In the genomic region with DNA sequence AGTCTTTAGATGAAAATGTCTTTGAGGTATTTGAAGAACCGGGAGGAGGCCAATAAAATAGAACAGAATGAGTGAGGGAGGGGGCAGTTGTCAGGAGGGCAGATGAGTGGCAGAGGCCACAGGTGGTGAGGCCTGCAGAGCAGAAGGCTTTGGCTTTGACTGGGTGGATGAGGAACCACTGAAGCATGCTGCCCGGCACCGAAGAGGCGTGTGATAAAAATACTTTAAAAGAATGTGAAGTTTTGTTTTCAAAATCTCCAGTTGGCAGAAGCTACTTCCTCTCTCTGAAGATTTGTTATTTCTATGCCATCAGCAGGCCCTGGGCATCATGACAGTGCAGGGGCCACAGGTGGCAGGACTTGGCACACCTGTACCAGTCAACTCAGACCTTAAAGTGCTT, we compare ENCODE assay signal across 13 cellular contexts. TPM values are rescaled to one million over a fixed set of nuclear protein-coding genes. Genes with fewer than 3 reads are reported as not detected.
DNase-seq lines count a peak whose midpoint lies in the region; ATAC-seq and TF ChIP-seq lines count a peak whose summit lies in the region.
"Had no signal": no experiment of that assay in that cellular context is flagged by ENCODE, and none has a peak within 500 bp of the region (broad histone marks: within the 10 kb centered on the region; RNA-seq: fewer than 3 reads in every experiment).

No MANE protein-coding gene starts in this region.

- H3K9me3 Mint-ChIP-seq in dendritic cell treated with granulocyte-macrophage colony-stimulating factor and Interleukin-4, amounts not matched to agents 40 ng/mL and 50 ng/mL, for 4 days: no peaks in the 10 kb centered on the region
- no peaks in the 10 kb centered on the region for H3K9me3 Mint-ChIP-seq in endothelial cell (ENCODE audit: unreplicated experiment)
- H3K9me3 Mint-ChIP-seq: activated T-cell treated with anti-CD3 and anti-CD28 coated beads, Interleukin-2, amount 50 U/mL, for 4 hours; CD4-positive, alpha-beta T cell had no signal

- DNase-seq in Ammon's horn (ENCODE audit: low spot score) (peak; percentile 37), cortex of kidney (lab: John Stamatoyannopoulos, UW) (no peak), endothelial cell (ENCODE audit: low spot score) (no peak), NCI-H345 (lab: John Stamatoyannopoulos, UW) (no peak)
- DNase-seq: activated T-cell treated with anti-CD3 and anti-CD28 coated beads, Interleukin-2, amount 50 U/mL, for 4 hours; CD4-positive, alpha-beta T cell; NCI-H1417 treated with DMSO at 0.1 percent for 48 hours had no signal

- H3K4me3 Mint-ChIP-seq in dendritic cell treated with granulocyte-macrophage colony-stimulating factor and Interleukin-4, amounts not matched to agents 40 ng/mL and 50 ng/mL, for 4 days: no peak overlapping the region
- no peak overlapping the region for H3K4me3 Mint-ChIP-seq in endothelial cell (ENCODE audit: unreplicated experiment)
- H3K4me3 Mint-ChIP-seq: activated T-cell treated with anti-CD3 and anti-CD28 coated beads, Interleukin-2, amount 50 U/mL, for 4 hours; CD4-positive, alpha-beta T cell had no signal

- no peaks in the 10 kb centered on the region for H3K36me3 Mint-ChIP-seq in dendritic cell treated with granulocyte-macrophage colony-stimulating factor and Interleukin-4, amounts not matched to agents 40 ng/mL and 50 ng/mL, for 4 days (ENCODE audit: low read depth)
- no peaks in the 10 kb centered on the region for H3K36me3 Mint-ChIP-seq in endothelial cell (ENCODE audit: low read depth, unreplicated experiment)

- H3K27ac Mint-ChIP-seq in dendritic cell treated with granulocyte-macrophage colony-stimulating factor and Interleukin-4, amounts not matched to agents 40 ng/mL and 50 ng/mL, for 4 days: peak overlapping the region; percentile 67
- H3K27ac Mint-ChIP-seq in endothelial cell (ENCODE audit: unreplicated experiment): no peak overlapping the region
- H3K27ac Mint-ChIP-seq: CD4-positive, alpha-beta T cell had no signal

- TF ChIP-seq CTCF in endothelial cell (IDR thresholded peaks at IDR 0.05; ENCODE audit: unreplicated experiment): no peak

- no peaks in the 10 kb centered on the region for H3K27me3 Mint-ChIP-seq in dendritic cell treated with granulocyte-macrophage colony-stimulating factor and Interleukin-4, amounts not matched to agents 40 ng/mL and 50 ng/mL, for 4 days
- no peaks in the 10 kb centered on the region for H3K27me3 Mint-ChIP-seq in endothelial cell (ENCODE audit: unreplicated experiment)

- ATAC-seq in GM19397 (IDR thresholded peaks at IDR 0.05; ENCODE audit: unreplicated experiment): peak; percentile 82
- ATAC-seq in HG03432 (IDR thresholded peaks at IDR 0.05; ENCODE audit: unreplicated experiment): peak; percentile 92
- ATAC-seq in HG03135 (IDR thresholded peaks at IDR 0.05; ENCODE audit: unreplicated experiment): no peak

- intact Hi-C loops in dendritic cell treated with granulocyte-macrophage colony-stimulating factor and Interleukin-4, amounts not matched to agents 40 ng/mL and 50 ng/mL, for 4 days (cut with micrococcal nuclease): no loop called here

- peaks cover 24% of the 10 kb centered on the region for H3K4me1 Mint-ChIP-seq in dendritic cell treated with granulocyte-macrophage colony-stimulating factor and Interleukin-4, amounts not matched to agents 40 ng/mL and 50 ng/mL, for 4 days (ENCODE audit: low read depth)
- no peaks in the 10 kb centered on the region for H3K4me1 Mint-ChIP-seq in endothelial cell (ENCODE audit: unreplicated experiment)

RNA-seq across cellular contexts. Expression of gene MS4A12, which starts 6.3 kb away (rescaled TPM):
- not detected for total RNA-seq in endothelial cell (ENCODE audit: unreplicated experiment)
- total RNA-seq: activated T-cell treated with anti-CD3 and anti-CD28 coated beads, Interleukin-2, amount 50 U/mL, for 4 hours; CD4-positive, alpha-beta T cell; dorsolateral prefrontal cortex; hepatocyte had no signal

RNA-seq across cellular contexts. Expression of gene MS4A13, which starts 16.3 kb away (rescaled TPM):
- not detected for total RNA-seq in endothelial cell (ENCODE audit: unreplicated experiment)
- total RNA-seq: activated T-cell treated with anti-CD3 and anti-CD28 coated beads, Interleukin-2, amount 50 U/mL, for 4 hours; CD4-positive, alpha-beta T cell; dorsolateral prefrontal cortex; hepatocyte had no signal

RNA-seq across cellular contexts. Expression of gene MS4A1, which starts 43.2 kb away (rescaled TPM):
- total RNA-seq in endothelial cell (ENCODE audit: unreplicated experiment): not detected
- total RNA-seq: hepatocyte had no signal
